ENCODE assay signal across 1 cellular context in genomic region chr16:46866286-46866685, GRCh38.
A peak's percentile ranks its signal among the peaks of the same experiment; 100 is the strongest.
TF ChIP-seq lines count a peak whose summit lies in the region.

No MANE protein-coding gene starts in this region.

TF ChIP-seq in liver, 16 proteins besides CTCF, POLR2A, EP300 and RAD21 (continued from another document):
- TF ChIP-seq REST (IDR thresholded peaks at IDR 0.05): no peak
- no peak for TF ChIP-seq ZBTB33 (IDR thresholded peaks at IDR 0.05)
- TF ChIP-seq NR2F2 (IDR thresholded peaks at IDR 0.05): no peak
- TF ChIP-seq RXRA (IDR thresholded peaks at IDR 0.05): peak; percentile 50 to 51
